In genomic region chr7:130899071-130899451, GRCh38 we compare ENCODE assay signal across 10 cellular contexts.
A peak's percentile ranks its signal among the peaks of the same experiment; 100 is the strongest.
DNase-seq lines count a peak whose midpoint lies in the region; ATAC-seq, FAIRE-seq and TF ChIP-seq lines count a peak whose summit lies in the region.
"Had no signal": no experiment of that assay in that cellular context is flagged by ENCODE, and none has a peak within 500 bp of the region (broad histone marks: within the 10 kb centered on the region; RNA-seq: fewer than 3 reads in every experiment).

No MANE protein-coding gene starts in this region.

- dilution Hi-C loops in keratinocyte (cut with MboI; ENCODE audit: extremely low pct_ligation_motif_present, low sequenced_read_pairs), result no loop called here

- H3K4me1 ChIP-seq in keratinocyte (ENCODE audit: control insufficient read depth, extremely low read depth, insufficient read depth, low read length) (peaks cover 99% of the 10 kb centered on the region), thyroid gland (peaks cover 81 to 98% of the 10 kb centered on the region in 2 donors)

- H3K27ac ChIP-seq in VCaP (peak overlapping the region; percentile 84), keratinocyte (ENCODE audit: control insufficient read depth, insufficient read depth, low read length) (peak overlapping the region; percentile 93), thyroid gland (peak overlapping the region; percentile 99 to 100 (median 100))

- WGBS in thyroid gland, 2 donors, result 90% methylated on average over 10 of the region's 10 CpGs

- peak overlapping the region; percentile 17 for H3K9ac ChIP-seq in keratinocyte (ENCODE audit: control insufficient read depth, extremely low read depth, insufficient read depth, low read length)

- no peak for ATAC-seq in GM18498 (IDR thresholded peaks at IDR 0.05; ENCODE audit: unreplicated experiment)

- no peak overlapping the region for H2AFZ ChIP-seq in keratinocyte (ENCODE audit: control insufficient read depth, low read length)

- peaks cover 53 to 87% of the 10 kb centered on the region in 2 experiments for H3K36me3 ChIP-seq in keratinocyte (ENCODE audit: control insufficient read depth in 2 of 2, extremely low read depth in 1 of 2, insufficient read depth in 2 of 2, low read length in 2 of 2)
- no peaks in the 10 kb centered on the region for H3K36me3 ChIP-seq in thyroid gland

- DNase-seq in activated CD8-positive, alpha-beta memory T cell treated with anti-CD3 and anti-CD28 coated beads, Interleukin-2, amount 50 U/mL, for 48 hours, result peak; percentile 39
- no peak for DNase-seq in activated CD8-positive, alpha-beta memory T cell treated with anti-CD3 and anti-CD28 coated beads, Interleukin-2, amount 50 U/mL, for 4 hours
- DNase-seq in keratinocyte (ENCODE audit: low read depth, low spot score), result no peak
- no peak for DNase-seq in thyroid gland
- no peak for DNase-seq in C1 segment of cervical spinal cord (lab: John Stamatoyannopoulos, UW)
- no peak for DNase-seq in NCI-H2029 treated with DMSO at 0.1 percent for 48 hours (lab: John Stamatoyannopoulos, UW)
- DNase-seq: effector CD8-positive, alpha-beta T cell; NCI-H510A had no signal

- TF ChIP-seq POLR2A in thyroid gland (IDR thresholded peaks at IDR 0.05), result no peak

- FAIRE-seq in keratinocyte (lab: Jason Lieb, UNC), result no peak

- TF ChIP-seq CTCF in VCaP (conservative IDR thresholded peaks at IDR 0.05), result no peak
- no peak for TF ChIP-seq CTCF in keratinocyte (optimal IDR thresholded peaks at IDR 0.05 in 1 of 3, IDR thresholded peaks at IDR 0.05 in 1 of 3, conservative IDR thresholded peaks at IDR 0.05 in 1 of 3; ENCODE audit: extremely low read depth in 1 of 3, insufficient read depth in 2 of 3, low read length in 3 of 3)
- no peak for TF ChIP-seq CTCF in thyroid gland (IDR thresholded peaks at IDR 0.05)

- intact Hi-C loops in thyroid gland (cut with DNase I), result loop anchor here (10.0 kb wide), 1 partner anchor 616 kb away; no protein-coding TSS in a partner anchor

- peaks cover 99% of the 10 kb centered on the region for H3K79me2 ChIP-seq in keratinocyte (ENCODE audit: control insufficient read depth, insufficient read depth, low read length)

- no peaks in the 10 kb centered on the region for H3K9me3 ChIP-seq in keratinocyte (ENCODE audit: control insufficient read depth, low read depth, low read length)
- H3K9me3 ChIP-seq in thyroid gland, result no peaks in the 10 kb centered on the region

- peaks cover 75% of the 10 kb centered on the region for H4K20me1 ChIP-seq in keratinocyte (ENCODE audit: control insufficient read depth, extremely low read depth, insufficient read depth, low read length)

- H3K4me2 ChIP-seq in keratinocyte (ENCODE audit: control insufficient read depth, extremely low read depth, insufficient read depth, low read depth, low read length), result no peak overlapping the region

- peaks cover 12% of the 10 kb centered on the region for H3K9me1 ChIP-seq in keratinocyte (ENCODE audit: control insufficient read depth, extremely low read depth, insufficient read depth, low read length)

- H3K4me3 ChIP-seq in keratinocyte (ENCODE audit: control insufficient read depth in 2 of 3, extremely low read depth in 1 of 3, insufficient read depth in 2 of 3, low read depth in 1 of 3, low read length in 3 of 3), result no peak overlapping the region
- H3K4me3 ChIP-seq in thyroid gland (replicated peaks in 1 of 3), result no peak overlapping the region

- no peaks in the 10 kb centered on the region for H3K27me3 ChIP-seq in keratinocyte (ENCODE audit: control insufficient read depth, extremely low read depth, insufficient read depth, low read length)
- H3K27me3 ChIP-seq in thyroid gland, result no peaks in the 10 kb centered on the region
